ENCODE assay signal across 9 cellular contexts in genomic region chr7:130365511-130366441, GRCh38. TPM values are rescaled to one million over a fixed set of nuclear protein-coding genes. Genes with fewer than 3 reads are reported as not detected.
DNase-seq lines count a peak whose midpoint lies in the region; FAIRE-seq and TF ChIP-seq lines count a peak whose summit lies in the region.
"Had no signal": no experiment of that assay in that cellular context is flagged by ENCODE, and none has a peak within 500 bp of the region (broad histone marks: within the 10 kb centered on the region; RNA-seq: fewer than 3 reads in every experiment).

No MANE protein-coding gene starts in this region.

- peaks cover 6% of the 10 kb centered on the region for H3F3A ChIP-seq in neural cell (ENCODE audit: insufficient read depth, low read length, poor library complexity, severe bottlenecking)

- no peaks in the 10 kb centered on the region for H3K9me3 ChIP-seq in neural cell (ENCODE audit: low read length)

- H3K27ac Mint-ChIP-seq in immature natural killer cell = no peak overlapping the region

- H3K27me3 ChIP-seq in H7 (ENCODE audit: control insufficient read depth, insufficient read depth, low read length) (no peaks in the 10 kb centered on the region), neural cell (ENCODE audit: insufficient read depth, low read depth, low read length) (no peaks in the 10 kb centered on the region)

- peaks cover 0 to 4% of the 10 kb centered on the region in 2 donors for H3K4me1 Mint-ChIP-seq in immature natural killer cell

- H3K4me3 ChIP-seq in H7 (ENCODE audit: insufficient read depth, low read depth, low read length) (no peak overlapping the region), astrocyte of the cerebellum (ENCODE audit: low read depth, low read length) (no peak overlapping the region), neural cell (ENCODE audit: low read length) (peak overlapping the region; percentile 39)

- TF ChIP-seq EP300 in neural cell (conservative IDR thresholded peaks at IDR 0.05; ENCODE audit: poor library complexity, severe bottlenecking) = peak; percentile 89

- no peaks in the 10 kb centered on the region for H3K9me2 ChIP-seq in neural cell (ENCODE audit: insufficient read depth, low read length)

- TF ChIP-seq CTCF in astrocyte of the cerebellum (IDR thresholded peaks at IDR 0.05; ENCODE audit: low read depth, low read length, missing control alignments) (no peak), neural cell (IDR thresholded peaks at IDR 0.05; ENCODE audit: poor library complexity, severe bottlenecking) (no peak)

- H3K79me2 ChIP-seq in neural cell (replicated peaks; ENCODE audit: insufficient read depth, low read length) = no peaks in the 10 kb centered on the region

- no peak for FAIRE-seq in H54 (lab: Jason Lieb, UNC)

- H3K36me3 ChIP-seq in H7 (replicated peaks; ENCODE audit: control insufficient read depth, insufficient read depth, low read length) = no peaks in the 10 kb centered on the region
- H3K36me3 ChIP-seq in neural cell (ENCODE audit: insufficient read depth, low read length) = no peaks in the 10 kb centered on the region

- peak; percentile 40 for TF ChIP-seq RAD21 in neural cell (conservative IDR thresholded peaks at IDR 0.05)

- H3K4me2 ChIP-seq in neural cell (ENCODE audit: low read length) = peak overlapping the region; percentile 22

- DNase-seq in DMS53 treated with DMSO at 0.1 percent for 48 hours (lab: John Stamatoyannopoulos, UW; ENCODE audit: unreplicated experiment) (peak; percentile 100), H7 (peak; percentile 72), NCI-H2081 treated with DMSO at 0.1 percent for 48 hours (lab: John Stamatoyannopoulos, UW) (peak; percentile 100), astrocyte of the cerebellum (ENCODE audit: low read depth) (peak; percentile 97), H54 (ENCODE audit: insufficient read length, low spot score) (no peak), T-helper 1 cell (no peak), immature natural killer cell (no peak)

- no peaks in the 10 kb centered on the region for H3K9me3 Mint-ChIP-seq in immature natural killer cell

- H3K9ac ChIP-seq in neural cell (ENCODE audit: low read length) = peak overlapping the region; percentile 67

- peak overlapping the region; percentile 95 for H3K27ac ChIP-seq in neural cell (ENCODE audit: low read length)

- peaks cover 0 to 2% (median 1%) of the 10 kb centered on the region in 3 donors for H3K27me3 Mint-ChIP-seq in immature natural killer cell (ENCODE audit: low read depth in 3 of 3)

- H4K20me1 ChIP-seq in neural cell (ENCODE audit: insufficient read depth) = no peaks in the 10 kb centered on the region

- H2AFZ ChIP-seq in neural cell (ENCODE audit: low read depth, low read length) = no peak overlapping the region

- no peak for TF ChIP-seq POLR2A in H54 (IDR thresholded peaks at IDR 0.05; ENCODE audit: low read depth, low read length)

- H3K36me3 Mint-ChIP-seq in immature natural killer cell = no peaks in the 10 kb centered on the region

- in situ Hi-C loops in astrocyte of the cerebellum (cut with HindIII; ENCODE audit: low sequenced_read_pairs) = no loop called here

- H3K4me3 Mint-ChIP-seq in immature natural killer cell = no peak overlapping the region

TF ChIP-seq in neural cell, 6 proteins besides CTCF, POLR2A, EP300 and RAD21:
- TF ChIP-seq TAF1 (IDR thresholded peaks at IDR 0.05; ENCODE audit: low read depth) (no peak), POLR2AphosphoS5 (IDR thresholded peaks at IDR 0.05) (peak; percentile 63), REST (IDR thresholded peaks at IDR 0.05; ENCODE audit: borderline replicate concordance) (peak; percentile 45), SMC3 (conservative IDR thresholded peaks at IDR 0.05; ENCODE audit: poor library complexity) (peak; percentile 43)

RNA-seq across cellular contexts. Expression of gene CPA1, which starts 14.5 kb away (rescaled TPM):
- 0.17 TPM in 1 of 2 replicates, not detected in the other for total RNA-seq in H7 (2014; rRNA removed; shearing (Covaris generic))
- polyA plus RNA-seq in neural cell = not detected in 2 replicates
- not detected in 2 replicates for polyA minus RNA-seq in neural cell
- polyA plus RNA-seq in immature natural killer cell = not detected
- total RNA-seq: dermis microvascular lymphatic vessel endothelial cell had no signal

RNA-seq across cellular contexts. Expression of gene CPA5, which starts 21.2 kb away (rescaled TPM):
- 0.24 TPM in 1 of 2 replicates, not detected in the other for total RNA-seq in H7 (2014; rRNA removed; shearing (Covaris generic))
- polyA plus RNA-seq in neural cell (not detected in 2 replicates), immature natural killer cell (not detected)
- 0.46 and 0.49 TPM in 2 replicates for polyA minus RNA-seq in neural cell
- total RNA-seq: dermis microvascular lymphatic vessel endothelial cell had no signal

Comparison
In these comparisons a context has a peak if more than half of its experiments do, and no peak if none do; other contexts are left out.
1. DNase-seq: peak in DMS53 treated with DMSO at 0.1 percent for 48 hours (single experiment), H7 (single experiment), NCI-H2081 treated with DMSO at 0.1 percent for 48 hours (single experiment) and astrocyte of the cerebellum (single experiment); none in H54 (single experiment), T-helper 1 cell (0 of 5) and immature natural killer cell (0 of 3).